In the genomic region with DNA sequence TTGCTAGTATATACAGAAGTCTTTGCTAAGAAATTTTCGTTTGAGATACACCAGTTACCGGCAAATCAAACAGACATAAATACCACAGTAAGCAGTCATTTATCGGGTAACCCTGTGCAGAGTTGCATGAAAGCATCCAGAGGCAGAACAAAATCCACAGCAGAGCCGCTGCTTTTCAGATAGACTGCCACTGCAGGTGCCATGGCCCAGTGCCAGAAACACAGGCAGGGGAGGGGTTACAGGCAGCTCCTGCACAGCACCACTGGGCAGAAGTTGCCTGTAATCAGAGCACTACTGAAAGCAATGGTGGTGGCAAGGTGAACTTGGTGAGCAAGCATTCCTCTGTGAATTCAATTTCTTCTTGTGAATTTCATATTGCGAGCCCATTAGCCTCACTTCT, we compare ENCODE assay signal across 9 cellular contexts.
DNase-seq lines count a peak whose midpoint lies in the region; ATAC-seq and TF ChIP-seq lines count a peak whose summit lies in the region.
"Had no signal": no experiment of that assay in that cellular context is flagged by ENCODE, and none has a peak within 500 bp of the region (broad histone marks: within the 10 kb centered on the region; RNA-seq: fewer than 3 reads in every experiment).

No MANE protein-coding gene starts in this region.

- no peaks in the 10 kb centered on the region for H3K9me2 ChIP-seq in PC-3 (replicated peaks; ENCODE audit: low read length)

- POLR2A ChIA-PET in HEK293T (lab: Yijun Ruan, JAX): no interaction called here
- POLR2A ChIA-PET in PC-3 (lab: Charles Lee; ENCODE audit: unreplicated experiment): no interaction called here

- peak; percentile 97 for ATAC-seq in GM18511 (IDR thresholded peaks at IDR 0.05; ENCODE audit: unreplicated experiment)
- ATAC-seq in PC-3: no peak

- H3K27ac ChIP-seq in endodermal cell (ENCODE audit: low read depth, low read length) (no peak overlapping the region), PC-3 (ENCODE audit: low read length) (no peak overlapping the region), osteoblast (ENCODE audit: low read depth, low read length) (no peak overlapping the region)

- CTCF ChIA-PET in HEK293T (lab: Yijun Ruan, JAX) (no interaction called here), PC-3 (lab: Charles Lee) (no interaction called here)

- intact Hi-C loops in PC-3 (cut with micrococcal nuclease): no loop called here

- no peaks in the 10 kb centered on the region for H3K9me3 Mint-ChIP-seq in endodermal cell

- no peaks in the 10 kb centered on the region for H3F3A ChIP-seq in PC-3 (ENCODE audit: low read length, unreplicated experiment)

- no peaks in the 10 kb centered on the region for H3K27me3 Mint-ChIP-seq in endodermal cell (ENCODE audit: insufficient read depth)

- no peak overlapping the region for H3K4me3 Mint-ChIP-seq in endodermal cell

- no peaks in the 10 kb centered on the region for H3K9me3 ChIP-seq in endodermal cell (ENCODE audit: control insufficient read depth, low read length)
- no peaks in the 10 kb centered on the region for H3K9me3 ChIP-seq in PC-3 (ENCODE audit: low read length)
- no peaks in the 10 kb centered on the region for H3K9me3 ChIP-seq in osteoblast (ENCODE audit: low read depth, low read length)

- H3K27me3 ChIP-seq in endodermal cell (ENCODE audit: control insufficient read depth, insufficient read depth, low read length, poor library complexity, severe bottlenecking): no peaks in the 10 kb centered on the region
- no peaks in the 10 kb centered on the region for H3K27me3 ChIP-seq in PC-3 (ENCODE audit: low read length)
- H3K27me3 ChIP-seq in osteoblast (ENCODE audit: insufficient read depth, low read length): no peaks in the 10 kb centered on the region

- H3K36me3 Mint-ChIP-seq in endodermal cell (ENCODE audit: low read depth): peaks cover 2% of the 10 kb centered on the region

- H3K9ac ChIP-seq in endodermal cell (ENCODE audit: extremely low read depth, low read length, poor library complexity, severe bottlenecking) (no peak overlapping the region), PC-3 (ENCODE audit: low read length) (no peak overlapping the region)

- H4K20me1 ChIP-seq in PC-3 (ENCODE audit: low read length) (no peaks in the 10 kb centered on the region), osteoblast (ENCODE audit: insufficient read depth, low read length) (no peaks in the 10 kb centered on the region)

- H3K27ac Mint-ChIP-seq in endodermal cell: no peak overlapping the region

- WGBS in endodermal cell (ENCODE audit: insufficient coverage in 1 of 2, insufficient read length in 1 of 2), 2 experiments: 90 to 94% methylated on average over 4 to 5 of the region's 5 CpGs

- H3K79me2 ChIP-seq in PC-3 (ENCODE audit: low read length) (no peaks in the 10 kb centered on the region), osteoblast (ENCODE audit: insufficient read depth, low read length) (no peaks in the 10 kb centered on the region)

- H3K4me2 ChIP-seq in PC-3 (ENCODE audit: low read length) (no peak overlapping the region), osteoblast (ENCODE audit: insufficient read depth, low read length) (no peak overlapping the region)

- no peak overlapping the region for H2AFZ ChIP-seq in PC-3 (ENCODE audit: low read length)
- H2AFZ ChIP-seq in osteoblast (ENCODE audit: low read length): no peak overlapping the region

- H3K4me1 ChIP-seq in endodermal cell (ENCODE audit: control insufficient read depth, insufficient read depth, low read length) (no peaks in the 10 kb centered on the region), PC-3 (ENCODE audit: insufficient read depth, low read length) (no peaks in the 10 kb centered on the region), osteoblast (ENCODE audit: insufficient read depth, low read length) (no peaks in the 10 kb centered on the region)

- H3K4me1 Mint-ChIP-seq in endodermal cell: no peaks in the 10 kb centered on the region

- H3K4me3 ChIP-seq in endodermal cell (ENCODE audit: low read length): no peak overlapping the region
- no peak overlapping the region for H3K4me3 ChIP-seq in PC-3 (ENCODE audit: low read length)
- H3K4me3 ChIP-seq in osteoblast (ENCODE audit: insufficient read depth, low read length): no peak overlapping the region
- H3K4me3 ChIP-seq: lung had no signal

- DNase-seq in HEK293T (ENCODE audit: extremely low spot score) (peak; percentile 59), NCI-H2107 (lab: John Stamatoyannopoulos, UW) (peak; percentile 58), endodermal cell (peak; percentile 49), GM03348 (ENCODE audit: low spot score) (no peak), T1000 (lab: John Stamatoyannopoulos, UW) (no peak), PC-3 (no peak), osteoblast (ENCODE audit: insufficient read length, low spot score, missing footprints) (no peak)

- H3K36me3 ChIP-seq in endodermal cell (ENCODE audit: control insufficient read depth, insufficient read depth, low read length): peaks cover 3% of the 10 kb centered on the region
- no peaks in the 10 kb centered on the region for H3K36me3 ChIP-seq in PC-3 (ENCODE audit: low read depth, low read length)
- H3K36me3 ChIP-seq in osteoblast (ENCODE audit: insufficient read depth, low read length): no peaks in the 10 kb centered on the region

- TF ChIP-seq CTCF in endodermal cell (conservative IDR thresholded peaks at IDR 0.05): no peak
- no peak for TF ChIP-seq CTCF in PC-3 (conservative IDR thresholded peaks at IDR 0.05; ENCODE audit: low read depth, low read length)
- TF ChIP-seq CTCF in osteoblast (IDR thresholded peaks at IDR 0.05; ENCODE audit: extremely low read depth, low read depth, low read length): no peak

- BruUV-seq in PC-3 (replicated peaks; lab: Mats Ljungman, UMichigan): no TSS peak

TF ChIP-seq in HEK293T, 16 proteins besides CTCF, POLR2A, EP300 and RAD21:
- TF ChIP-seq SUZ12 (IDR thresholded peaks at IDR 0.05) (no peak), ELF4 (IDR thresholded peaks at IDR 0.05) (no peak), ZNF384 (IDR thresholded peaks at IDR 0.05) (no peak), BHLHE40 (IDR thresholded peaks at IDR 0.05; ENCODE audit: borderline replicate concordance) (no peak), FOXA1 (IDR thresholded peaks at IDR 0.05) (no peak), FOXK2 (IDR thresholded peaks at IDR 0.05) (no peak), L3MBTL2 (conservative IDR thresholded peaks at IDR 0.05) (no peak), NFRKB (IDR thresholded peaks at IDR 0.05) (no peak)
- TF ChIP-seq, protein P1, sequence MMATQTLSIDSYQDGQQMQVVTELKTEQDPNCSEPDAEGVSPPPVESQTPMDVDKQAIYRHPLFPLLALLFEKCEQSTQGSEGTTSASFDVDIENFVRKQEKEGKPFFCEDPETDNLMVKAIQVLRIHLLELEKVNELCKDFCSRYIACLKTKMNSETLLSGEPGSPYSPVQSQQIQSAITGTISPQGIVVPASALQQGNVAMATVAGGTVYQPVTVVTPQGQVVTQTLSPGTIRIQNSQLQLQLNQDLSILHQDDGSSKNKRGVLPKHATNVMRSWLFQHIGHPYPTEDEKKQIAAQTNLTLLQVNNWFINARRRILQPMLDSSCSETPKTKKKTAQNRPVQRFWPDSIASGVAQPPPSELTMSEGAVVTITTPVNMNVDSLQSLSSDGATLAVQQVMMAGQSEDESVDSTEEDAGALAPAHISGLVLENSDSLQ (IDR thresholded peaks at IDR 0.05): no peak

Comparison
In these comparisons a context has a peak if more than half of its experiments do, and no peak if none do; other contexts are left out.
1. DNase-seq: peak in HEK293T (single experiment), NCI-H2107 (single experiment) and endodermal cell (single experiment); none in GM03348 (single experiment), T1000 (single experiment), PC-3 (single experiment) and osteoblast (single experiment).